8 cellular contexts compared by ENCODE assay signal in the genomic region with DNA sequence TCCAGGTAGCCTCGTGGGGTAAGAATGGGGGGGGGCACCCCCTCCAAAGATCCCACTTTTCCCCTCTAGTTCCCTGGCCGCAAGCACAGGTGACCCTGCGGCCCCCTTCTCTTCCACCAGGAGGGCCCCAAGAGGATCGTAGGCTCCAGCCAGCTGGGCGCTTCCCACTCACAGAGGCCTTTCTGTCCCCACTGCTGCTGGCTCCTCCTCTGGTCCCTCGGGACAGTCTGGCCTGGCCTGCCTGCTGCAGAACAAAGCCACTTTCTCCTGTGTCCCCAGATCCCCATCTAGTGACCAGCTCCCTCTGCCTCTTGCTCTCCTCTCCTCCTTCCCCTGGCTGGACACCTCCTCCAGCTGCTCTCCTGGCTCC. TPM values are rescaled to one million over a fixed set of nuclear protein-coding genes. Genes with fewer than 3 reads are reported as not detected.
DNase-seq lines count a peak whose midpoint lies in the region; ATAC-seq and TF ChIP-seq lines count a peak whose summit lies in the region.

No MANE protein-coding gene starts in this region.

- H3K9ac ChIP-seq in endodermal cell (ENCODE audit: extremely low read depth, low read length, poor library complexity, severe bottlenecking), result no peak overlapping the region

- peak overlapping the region; percentile 39 for H3K4me3 ChIP-seq in CD8-positive, alpha-beta memory T cell (ENCODE audit: low read length)
- H3K4me3 ChIP-seq in HEK293 (ENCODE audit: low read depth, low read length), result peak overlapping the region; percentile 16
- H3K4me3 ChIP-seq in PC-9, result peak overlapping the region; percentile 67; the same call in 1 of the 2 replicates
- peak overlapping the region; percentile 66 for H3K4me3 ChIP-seq in endodermal cell (ENCODE audit: low read length)
- H3K4me3 ChIP-seq in naive thymus-derived CD4-positive, alpha-beta T cell (ENCODE audit: low read length), result peak overlapping the region; percentile 27

- H3K9me2 ChIP-seq in PC-9 (ENCODE audit: insufficient read depth), result no peaks in the 10 kb centered on the region

- no peak for ATAC-seq in naive thymus-derived CD4-positive, alpha-beta T cell
- ATAC-seq in HG02852 (IDR thresholded peaks at IDR 0.05; ENCODE audit: unreplicated experiment), result no peak

- H2AFZ ChIP-seq in PC-9, result peak overlapping the region; percentile 63; the same call in 1 of the 2 replicates

- H3K27ac ChIP-seq in CD8-positive, alpha-beta memory T cell (ENCODE audit: low read depth, low read length), result peak overlapping the region; percentile 65
- H3K27ac ChIP-seq in HEK293 (ENCODE audit: extremely low read depth, low read depth, low read length) (peak overlapping the region; percentile 57), PC-9 (no peak overlapping the region), endodermal cell (ENCODE audit: low read depth, low read length) (peak overlapping the region; percentile 66)
- H3K27ac ChIP-seq in naive thymus-derived CD4-positive, alpha-beta T cell (ENCODE audit: low read depth, low read length), result peak overlapping the region; percentile 51

- H3K9me3 Mint-ChIP-seq in CD8-positive, alpha-beta memory T cell, result no peaks in the 10 kb centered on the region
- H3K9me3 Mint-ChIP-seq in endodermal cell, result no peaks in the 10 kb centered on the region
- H3K9me3 Mint-ChIP-seq in naive thymus-derived CD4-positive, alpha-beta T cell, result no peaks in the 10 kb centered on the region

- H3K4me2 ChIP-seq in PC-9, result peak overlapping the region; percentile 90

- H3K4me1 Mint-ChIP-seq in CD8-positive, alpha-beta memory T cell, result peaks cover 6 to 19% (median 12%) of the 10 kb centered on the region in 3 donors
- peaks cover 15% of the 10 kb centered on the region for H3K4me1 Mint-ChIP-seq in endodermal cell
- H3K4me1 Mint-ChIP-seq in naive thymus-derived CD4-positive, alpha-beta T cell, result peaks cover 10 to 40% (median 12%) of the 10 kb centered on the region in 7 donors

- H3K27me3 ChIP-seq in CD8-positive, alpha-beta memory T cell (ENCODE audit: insufficient read depth, low read length, poor library complexity, severe bottlenecking), result no peaks in the 10 kb centered on the region
- no peaks in the 10 kb centered on the region for H3K27me3 ChIP-seq in PC-9 (ENCODE audit: insufficient read depth, low read depth)
- no peaks in the 10 kb centered on the region for H3K27me3 ChIP-seq in endodermal cell (ENCODE audit: control insufficient read depth, insufficient read depth, low read length, poor library complexity, severe bottlenecking)
- H3K27me3 ChIP-seq in naive thymus-derived CD4-positive, alpha-beta T cell (ENCODE audit: control insufficient read depth in 2 of 2, insufficient read depth in 2 of 2, low read length in 2 of 2), result no peaks in the 10 kb centered on the region

- TSS peak; percentile 29 for BruUV-seq in PC-9 (replicated peaks; lab: Mats Ljungman, UMichigan)

- no peaks in the 10 kb centered on the region for H3K36me3 ChIP-seq in CD8-positive, alpha-beta memory T cell (ENCODE audit: insufficient read depth, low read length)
- H3K36me3 ChIP-seq in HEK293 (ENCODE audit: control insufficient read depth in 2 of 2, insufficient read depth in 1 of 2, low read length in 2 of 2) (peaks cover 0 to 4% of the 10 kb centered on the region in 2 experiments; a peak in 1 of 3 replicates), PC-9 (ENCODE audit: low read depth) (no peaks in the 10 kb centered on the region), endodermal cell (ENCODE audit: control insufficient read depth, insufficient read depth, low read length) (no peaks in the 10 kb centered on the region)
- no peaks in the 10 kb centered on the region for H3K36me3 ChIP-seq in naive thymus-derived CD4-positive, alpha-beta T cell (ENCODE audit: control insufficient read depth in 2 of 3, insufficient read depth in 3 of 3, low read length in 3 of 3)

- CTCF ChIA-PET in CD8-positive, alpha-beta memory T cell (lab: Charles Lee), result interaction anchor here (0.7 to 8.6 kb wide), 10 partner anchors 8 to 57 kb away, joined by 3 to 87 read pairs (median 8); partner anchors contain the start of genes MAN1B1 and NPDC1
- CTCF ChIA-PET in HEK293 (lab: Yijun Ruan, JAX), result interaction anchor here (0.6 to 11.3 kb wide), 12 partner anchors 13 to 334 kb away, joined by 3 to 237 read pairs (median 6); partner anchors contain the start of genes ABCA2, CYSRT1, ENTPD2 and MAN1B1
- CTCF ChIA-PET in PC-9 (lab: Charles Lee), result interaction anchor here (0.5 to 2.0 kb wide), 5 partner anchors 24 to 228 kb away, joined by 4 to 7 read pairs (median 5); no protein-coding TSS in a partner anchor
- CTCF ChIA-PET in naive thymus-derived CD4-positive, alpha-beta T cell (lab: Charles Lee), result interaction anchor here (1.1 to 1.2 kb wide), 2 partner anchors 15 to 25 kb away, joined by 3 to 4 read pairs; no protein-coding TSS in a partner anchor

- POLR2A ChIA-PET in CD8-positive, alpha-beta memory T cell (lab: Charles Lee), result interaction anchor here (0.6 to 3.1 kb wide), 5 partner anchors 15 to 221 kb away, joined by 3 to 29 read pairs (median 4); partner anchors contain the start of genes MAN1B1 and TUBB4B
- POLR2A ChIA-PET in HEK293 (lab: Yijun Ruan, JAX), result interaction anchor here (0.6 to 9.1 kb wide), 25 partner anchors 11 to 355 kb away, joined by 3 to 137 read pairs (median 4); partner anchors contain the start of genes ENTPD2, MAN1B1, NPDC1 and NRARP
- POLR2A ChIA-PET in PC-9 (lab: Charles Lee; ENCODE audit: unreplicated experiment), result interaction anchor here (0.6 to 1.1 kb wide), 5 partner anchors 13 to 270 kb away, joined by 4 to 15 read pairs (median 6); partner anchors contain the start of genes CLIC3, MAN1B1 and TUBB4B
- POLR2A ChIA-PET in naive thymus-derived CD4-positive, alpha-beta T cell (lab: Charles Lee), result interaction anchor here (0.8 to 8.2 kb wide), 9 partner anchors 10 to 170 kb away, joined by 3 to 70 read pairs (median 3); partner anchors contain the start of genes MAN1B1 and TUBB4B

- H3K9me3 ChIP-seq in CD8-positive, alpha-beta memory T cell (ENCODE audit: low read length), result no peaks in the 10 kb centered on the region
- H3K9me3 ChIP-seq in HEK293 (ENCODE audit: control insufficient read depth, insufficient read depth, low read depth, low read length), result no peaks in the 10 kb centered on the region
- H3K9me3 ChIP-seq in PC-9 (ENCODE audit: insufficient read depth, low read depth), result no peaks in the 10 kb centered on the region
- no peaks in the 10 kb centered on the region for H3K9me3 ChIP-seq in endodermal cell (ENCODE audit: control insufficient read depth, low read length)
- H3K9me3 ChIP-seq in naive thymus-derived CD4-positive, alpha-beta T cell (ENCODE audit: control insufficient read depth in 2 of 3, low read length in 3 of 3), result no peaks in the 10 kb centered on the region

- DNase-seq in CD8-positive, alpha-beta memory T cell, result no peak
- DNase-seq in PC-9 (no peak), endodermal cell (no peak), T1000 (lab: John Stamatoyannopoulos, UW) (no peak), islet precursor cell (no peak)
- no peak for DNase-seq in naive thymus-derived CD4-positive, alpha-beta T cell

- peaks cover 3 to 4% of the 10 kb centered on the region in 2 donors for H3K27me3 Mint-ChIP-seq in CD8-positive, alpha-beta memory T cell
- H3K27me3 Mint-ChIP-seq in endodermal cell (ENCODE audit: insufficient read depth), result peaks cover 14% of the 10 kb centered on the region
- H3K27me3 Mint-ChIP-seq in naive thymus-derived CD4-positive, alpha-beta T cell, result no peaks in the 10 kb centered on the region

- intact Hi-C loops in PC-9 (cut with micrococcal nuclease; ENCODE audit: unreplicated experiment), result loop anchor here (1.0 kb wide), 2 partner anchors 15 to 156 kb away; partner anchors contain the start of genes MAN1B1 and RNF224
- intact Hi-C loops in naive thymus-derived CD4-positive, alpha-beta T cell (cut with micrococcal nuclease), result loop anchor here (1.0 to 2.0 kb wide), 4 partner anchors 15 to 152 kb away; partner anchors contain the start of genes MAN1B1 (in 2 of the 2) and ABCA2 (in 1 of the 2)

- H4K20me1 ChIP-seq in PC-9 (ENCODE audit: insufficient read depth), result peaks cover 10% of the 10 kb centered on the region; the same call in 1 of the 2 replicates

- WGBS in endodermal cell (ENCODE audit: insufficient coverage in 1 of 2, insufficient read length in 1 of 2), 2 experiments, result 43 to 44% methylated on average over 3 to 6 of the region's 6 CpGs

- TF ChIP-seq CTCF in HEK293 (tag by site-specific recombination; IDR thresholded peaks at IDR 0.05) (peak; percentile 16; the same call in 1 of the 2 replicates), PC-9 (conservative IDR thresholded peaks at IDR 0.05) (no peak), endodermal cell (conservative IDR thresholded peaks at IDR 0.05) (peak; percentile 65)

- H3K4me1 ChIP-seq in CD8-positive, alpha-beta memory T cell (ENCODE audit: insufficient read depth, low read length), result peaks cover 14% of the 10 kb centered on the region
- peaks cover 10% of the 10 kb centered on the region; the same call in 1 of the 2 replicates for H3K4me1 ChIP-seq in HEK293 (ENCODE audit: control insufficient read depth, insufficient read depth, low read length)
- H3K4me1 ChIP-seq in PC-9 (replicated peaks; ENCODE audit: insufficient read depth), result peaks cover 25% of the 10 kb centered on the region
- H3K4me1 ChIP-seq in endodermal cell (ENCODE audit: control insufficient read depth, insufficient read depth, low read length), result peaks cover 3% of the 10 kb centered on the region
- H3K4me1 ChIP-seq in naive thymus-derived CD4-positive, alpha-beta T cell (ENCODE audit: control insufficient read depth in 2 of 2, insufficient read depth in 2 of 2, low read length in 2 of 2), result peaks cover 11 to 15% of the 10 kb centered on the region in 2 donors

- H3K36me3 Mint-ChIP-seq in CD8-positive, alpha-beta memory T cell, result no peaks in the 10 kb centered on the region
- H3K36me3 Mint-ChIP-seq in endodermal cell (ENCODE audit: low read depth), result no peaks in the 10 kb centered on the region
- no peaks in the 10 kb centered on the region for H3K36me3 Mint-ChIP-seq in naive thymus-derived CD4-positive, alpha-beta T cell

- H3K4me3 Mint-ChIP-seq in CD8-positive, alpha-beta memory T cell, result peak overlapping the region; percentile 66 to 88 (median 77)
- peak overlapping the region; percentile 54 for H3K4me3 Mint-ChIP-seq in endodermal cell
- H3K4me3 Mint-ChIP-seq in naive thymus-derived CD4-positive, alpha-beta T cell, result peak overlapping the region; percentile 66 to 92 (median 81)

- H3K79me2 ChIP-seq in PC-9 (ENCODE audit: low read depth), result peaks cover 18% of the 10 kb centered on the region; the same call in 1 of the 2 replicates

- H3K27ac Mint-ChIP-seq in CD8-positive, alpha-beta memory T cell, result peak overlapping the region in 6 of 8 donors; percentile 43 to 89 (median 75)
- no peak overlapping the region for H3K27ac Mint-ChIP-seq in endodermal cell
- peak overlapping the region in 6 of 9 donors; percentile 40 to 86 (median 62) for H3K27ac Mint-ChIP-seq in naive thymus-derived CD4-positive, alpha-beta T cell

- peaks cover 23% of the 10 kb centered on the region for H3F3A ChIP-seq in PC-9 (ENCODE audit: insufficient read depth, low read depth)

RNA-seq across cellular contexts. Expression of gene SAPCD2, which starts 0.5 kb away (rescaled TPM):
- total RNA-seq in CD8-positive, alpha-beta memory T cell, result 10 to 100 TPM; 11.5 to 12.7 TPM
- 0.15 TPM for polyA plus RNA-seq in CD8-positive, alpha-beta memory T cell
- total RNA-seq in PC-9 (2021) (46.9 and 50.3 TPM in 2 replicates), endodermal cell (10 to 100 TPM; 20.8 to 24.9 TPM)
- 26.0 TPM for polyA plus RNA-seq in endodermal cell (2013, experiment 1 of 2)
- 24.1 TPM for polyA plus RNA-seq in endodermal cell (2013, experiment 2 of 2)
- 10 to 100 TPM in 1 of 5 experiments, 1 to 10 TPM in 1, under 1 TPM in 3; 0.16 to 22.1 (median 0.74) TPM for total RNA-seq in naive thymus-derived CD4-positive, alpha-beta T cell
- polyA plus RNA-seq in naive thymus-derived CD4-positive, alpha-beta T cell, result under 1 TPM in 1 of 2 donors, not detected in 1; 0.18 TPM

RNA-seq across cellular contexts. Expression of gene UAP1L1, which starts 6.4 kb away (rescaled TPM):
- 10 to 100 TPM; 15.3 to 15.5 TPM for total RNA-seq in CD8-positive, alpha-beta memory T cell
- 4.6 TPM for polyA plus RNA-seq in CD8-positive, alpha-beta memory T cell
- 9.9 and 14.7 TPM in 2 replicates for total RNA-seq in PC-9 (2021)
- total RNA-seq in endodermal cell, result 1 to 10 TPM; 2.6 to 4.5 TPM
- 3.2 TPM for polyA plus RNA-seq in endodermal cell (2013, experiment 1 of 2)
- polyA plus RNA-seq in endodermal cell (2013, experiment 2 of 2), result 2.1 TPM
- 10 to 100 TPM; 11.6 to 27.6 (median 15.2) TPM for total RNA-seq in naive thymus-derived CD4-positive, alpha-beta T cell
- polyA plus RNA-seq in naive thymus-derived CD4-positive, alpha-beta T cell, result 1 to 10 TPM in 1 of 2 donors, under 1 TPM in 1; 0.71 to 1.4 TPM

RNA-seq across cellular contexts. Expression of gene MAN1B1, which starts 15.9 kb away (rescaled TPM):
- 10 to 100 TPM; 31.9 to 32.7 TPM for total RNA-seq in CD8-positive, alpha-beta memory T cell
- polyA plus RNA-seq in CD8-positive, alpha-beta memory T cell, result 39.3 TPM
- total RNA-seq in PC-9 (2021) (79.3 and 107 TPM in 2 replicates), endodermal cell (10 to 100 TPM; 62.1 to 63.5 TPM)
- 44.7 TPM for polyA plus RNA-seq in endodermal cell (2013, experiment 1 of 2)
- polyA plus RNA-seq in endodermal cell (2013, experiment 2 of 2), result 43.9 TPM
- total RNA-seq in naive thymus-derived CD4-positive, alpha-beta T cell, result 10 to 100 TPM; 57.3 to 74.2 (median 70.2) TPM
- polyA plus RNA-seq in naive thymus-derived CD4-positive, alpha-beta T cell, result 10 to 100 TPM; 36.0 to 51.2 TPM

RNA-seq across cellular contexts. Expression of gene ENTPD2, which starts 17.0 kb away (rescaled TPM):
- not detected for total RNA-seq in CD8-positive, alpha-beta memory T cell
- polyA plus RNA-seq in CD8-positive, alpha-beta memory T cell, result not detected
- total RNA-seq in PC-9 (2021) (9.0 and 14.1 TPM in 2 replicates), endodermal cell (1 to 10 TPM; 1.2 to 2.4 TPM)
- polyA plus RNA-seq in endodermal cell (2013, experiment 1 of 2), result 0.32 TPM
- 0.41 TPM for polyA plus RNA-seq in endodermal cell (2013, experiment 2 of 2)
- total RNA-seq in naive thymus-derived CD4-positive, alpha-beta T cell, result not detected
- polyA plus RNA-seq in naive thymus-derived CD4-positive, alpha-beta T cell, result not detected

RNA-seq across cellular contexts. Expression of gene NPDC1, which starts 24.9 kb away (rescaled TPM):
- 10 to 100 TPM; 24.6 to 27.5 TPM for total RNA-seq in CD8-positive, alpha-beta memory T cell
- polyA plus RNA-seq in CD8-positive, alpha-beta memory T cell, result 38.4 TPM
- total RNA-seq in PC-9 (2021) (89.8 and 137 TPM in 2 replicates), endodermal cell (10 to 100 TPM; 60.8 to 73.3 TPM)
- polyA plus RNA-seq in endodermal cell (2013, experiment 1 of 2), result 62.0 TPM
- 49.7 TPM for polyA plus RNA-seq in endodermal cell (2013, experiment 2 of 2)
- 10 to 100 TPM in 2 of 5 experiments, 1 to 10 TPM in 3; 2.3 to 37.5 (median 7.4) TPM for total RNA-seq in naive thymus-derived CD4-positive, alpha-beta T cell
- polyA plus RNA-seq in naive thymus-derived CD4-positive, alpha-beta T cell, result 1 to 10 TPM in 1 of 2 donors, under 1 TPM in 1; 0.36 to 1.2 TPM

Comparison
In these comparisons a context has a peak if more than half of its experiments do, and no peak if none do; other contexts are left out.
1. H3K4me3 ChIP-seq: peak in every context shown above with its lines; median percentile 67 in PC-9; 66 in endodermal cell; 39 in CD8-positive, alpha-beta memory T cell; 27 in naive thymus-derived CD4-positive, alpha-beta T cell; 16 in HEK293.